Comparison of ENCODE assay signal across 9 cellular contexts in genomic region chr2:64651590-64651989, GRCh38. TPM values are rescaled to one million over a fixed set of nuclear protein-coding genes. Genes with fewer than 3 reads are reported as not detected.
DNase-seq lines count a peak whose midpoint lies in the region; ATAC-seq and TF ChIP-seq lines count a peak whose summit lies in the region.
"Had no signal": no experiment of that assay in that cellular context is flagged by ENCODE, and none has a peak within 500 bp of the region (broad histone marks: within the 10 kb centered on the region; RNA-seq: fewer than 3 reads in every experiment).

No MANE protein-coding gene starts in this region.

- TF ChIP-seq CTCF in esophagus squamous epithelium (IDR thresholded peaks at IDR 0.05) (peak in 1 of 6 experiments; percentile 11), gastrocnemius medialis (IDR thresholded peaks at IDR 0.05 in 4 of 5, conservative IDR thresholded peaks at IDR 0.05 in 1 of 5) (no peak), mucosa of descending colon (IDR thresholded peaks at IDR 0.05) (no peak)

- 19 to 22% methylated on average over 4 of the region's 4 CpGs for WGBS in esophagus squamous epithelium, 2 donors

- H3K4me3 ChIP-seq in GM08714 (ENCODE audit: low read length) (peak overlapping the region; percentile 100), esophagus squamous epithelium (peak overlapping the region in 3 of 4 donors; percentile 90 to 98 (median 96)), gastrocnemius medialis (peak overlapping the region in 2 of 4 donors; percentile 87 to 91), mucosa of descending colon (no peak overlapping the region)

- H3K27ac ChIP-seq in esophagus squamous epithelium, result peak overlapping the region; percentile 20 to 100 (median 100)
- peak overlapping the region; percentile 96 to 100 (median 99) for H3K27ac ChIP-seq in gastrocnemius medialis

- ATAC-seq in gastrocnemius medialis (no peak), GM19395 (IDR thresholded peaks at IDR 0.05; ENCODE audit: unreplicated experiment) (no peak), mucosa of descending colon (no peak)

- DNase-seq in NCI-H69 (lab: John Stamatoyannopoulos, UW), result peak; percentile 6
- DNase-seq in esophagus squamous epithelium (lab: John Stamatoyannopoulos, UW), result no peak
- DNase-seq in gastrocnemius medialis, result no peak
- no peak for DNase-seq in middle frontal gyrus (ENCODE audit: extremely low spot score, low spot score)
- no peak for DNase-seq in NCI-H748 treated with DMSO at 0.1 percent for 48 hours (lab: John Stamatoyannopoulos, UW)
- no peak for DNase-seq in mucosa of descending colon
- DNase-seq: hippocampal formation had no signal

- H3K27me3 ChIP-seq in esophagus squamous epithelium (no peaks in the 10 kb centered on the region), gastrocnemius medialis (no peaks in the 10 kb centered on the region)

- in situ Hi-C loops in gastrocnemius medialis (cut with MboI; ENCODE audit: low sequenced_read_pairs in 4 of 4), result loop anchor here in 3 of 4 donors (5.0 to 10.0 kb wide), 4 partner anchors 96 to 127 kb away; partner anchors contain the start of gene AFTPH (in 1 of the 3)

- H3K36me3 ChIP-seq in esophagus squamous epithelium (no peaks in the 10 kb centered on the region), gastrocnemius medialis (no peaks in the 10 kb centered on the region), mucosa of descending colon (ENCODE audit: low read depth) (no peaks in the 10 kb centered on the region)

- H3K4me1 ChIP-seq in esophagus squamous epithelium (peaks cover 15 to 78% (median 40%) of the 10 kb centered on the region in 3 donors), gastrocnemius medialis (peaks cover 56 to 58% of the 10 kb centered on the region in 2 donors), mucosa of descending colon (ENCODE audit: low read depth) (peaks cover 35% of the 10 kb centered on the region)

- no peak for TF ChIP-seq POLR2A in esophagus squamous epithelium (IDR thresholded peaks at IDR 0.05)
- no peak for TF ChIP-seq POLR2A in gastrocnemius medialis (IDR thresholded peaks at IDR 0.05)

- no peaks in the 10 kb centered on the region for H3K9me3 ChIP-seq in esophagus squamous epithelium
- no peaks in the 10 kb centered on the region for H3K9me3 ChIP-seq in gastrocnemius medialis
- H3K9me3 ChIP-seq in mucosa of descending colon, result no peaks in the 10 kb centered on the region

- intact Hi-C loops in esophagus squamous epithelium (cut with DNase I), result loop anchor here (5.0 kb wide), 2 partner anchors 101 to 211 kb away; no protein-coding TSS in a partner anchor
- intact Hi-C loops in gastrocnemius medialis (cut with DNase I; ENCODE audit: low total_unique reads), result loop anchor here (5.0 to 10.0 kb wide), 4 partner anchors 199 to 783 kb away; partner anchors contain the start of genes LGALSL, SLC1A4 and SPRED2
- intact Hi-C loops in mucosa of descending colon (cut with DNase I, micrococcal nuclease), result loop anchor here (5.0 to 10.0 kb wide), 2 partner anchors 101 to 103 kb away; no protein-coding TSS in a partner anchor

RNA-seq across cellular contexts. Expression of gene SERTAD2, which starts 2.1 kb away (rescaled TPM):
- total RNA-seq in esophagus squamous epithelium, result 10 to 100 TPM; 19.5 to 54.0 (median 20.8) TPM
- total RNA-seq in gastrocnemius medialis, result 10 to 100 TPM in 1 of 4 donors, 1 to 10 TPM in 3; 7.3 to 10.6 (median 8.7) TPM
- total RNA-seq in mucosa of descending colon, result 10 to 100 TPM; 17.3 to 20.6 (median 20.6) TPM
